Comparison of ENCODE assay signal across 8 cellular contexts in genomic region chr17:44220211-44221071, GRCh38. TPM values are rescaled to one million over a fixed set of nuclear protein-coding genes. Genes with fewer than 3 reads are reported as not detected.
DNase-seq lines count a peak whose midpoint lies in the region; TF ChIP-seq lines count a peak whose summit lies in the region.

No MANE protein-coding gene starts in this region.

- H3K36me3 ChIP-seq in muscle layer of duodenum (ENCODE audit: control insufficient read depth in 1 of 2, insufficient read depth in 2 of 2, low read length in 2 of 2) (peaks cover 14 to 16% of the 10 kb centered on the region in 2 donors), thymus (ENCODE audit: control insufficient read depth, insufficient read depth) (peaks cover 8% of the 10 kb centered on the region)

- H3K27ac ChIP-seq in muscle layer of duodenum (ENCODE audit: low read length) (peak overlapping the region; percentile 83), thymus (ENCODE audit: low read depth) (peak overlapping the region; percentile 99)

- H3K4me1 ChIP-seq in muscle layer of duodenum (ENCODE audit: control insufficient read depth in 1 of 2, insufficient read depth in 2 of 2, low read length in 2 of 2) (peaks cover 24 to 42% of the 10 kb centered on the region in 2 donors), thymus (ENCODE audit: control insufficient read depth, insufficient read depth, low read length) (peaks cover 19% of the 10 kb centered on the region)

- H3K27me3 ChIP-seq in muscle layer of duodenum (ENCODE audit: low read depth, low read length), result no peaks in the 10 kb centered on the region
- H3K27me3 ChIP-seq in thymus (ENCODE audit: control insufficient read depth, insufficient read depth), result peaks cover 4% of the 10 kb centered on the region

- peak overlapping the region; percentile 77 to 79 for H3K4me3 ChIP-seq in muscle layer of duodenum (ENCODE audit: low read depth in 1 of 2, low read length in 2 of 2)
- peak overlapping the region; percentile 91 for H3K4me3 ChIP-seq in thymus (ENCODE audit: low read length)

- H3K9me3 ChIP-seq in muscle layer of duodenum (ENCODE audit: control insufficient read depth in 1 of 2, low read length in 2 of 2) (no peaks in the 10 kb centered on the region), thymus (ENCODE audit: control insufficient read depth) (no peaks in the 10 kb centered on the region)

- under 1% methylated on average over 109 of the region's 109 CpGs for WGBS in thymus

- peak; percentile 51 for DNase-seq in AG08395 (ENCODE audit: low spot score)
- DNase-seq in NCI-H345 treated with DMSO at 0.1 percent for 48 hours (lab: John Stamatoyannopoulos, UW; ENCODE audit: unreplicated experiment), result peak; percentile 13
- peak; percentile 39 for DNase-seq in activated T-cell treated with anti-CD3 and anti-CD28 coated beads for 24 hours (ENCODE audit: low read depth)
- peak; percentile 82 to 86 for DNase-seq in erythroblast (lab: John Stamatoyannopoulos, UW)
- DNase-seq in A172 (ENCODE audit: low spot score), result no peak

- TF ChIP-seq POLR2A in GM19193 (IDR thresholded peaks at IDR 0.05; ENCODE audit: extremely low read depth, insufficient read depth, insufficient read length), result peak; percentile 59
- TF ChIP-seq POLR2A in erythroblast (IDR thresholded peaks at IDR 0.05; ENCODE audit: low read length), result no peak

RNA-seq across cellular contexts. Expression of gene UBTF, which starts 1.0 kb away (rescaled TPM):
- 70.1 TPM for polyA plus RNA-seq in thymus
- total RNA-seq in A172 (2014; rRNA removed; shearing (Covaris generic)), result 67.4 and 75.3 TPM in 2 replicates

RNA-seq across cellular contexts. Expression of gene ATXN7L3, which starts 20.8 kb away (rescaled TPM):
- polyA plus RNA-seq in thymus, result 53.3 TPM
- 44.3 and 54.5 TPM in 2 replicates for total RNA-seq in A172 (2014; rRNA removed; shearing (Covaris generic))

RNA-seq across cellular contexts. Expression of gene TMUB2, which starts 33.7 kb away (rescaled TPM):
- 57.6 TPM for polyA plus RNA-seq in thymus
- 32.9 and 33.7 TPM in 2 replicates for total RNA-seq in A172 (2014; rRNA removed; shearing (Covaris generic))

RNA-seq across cellular contexts. Expression of gene SLC4A1, which starts 47.5 kb away (rescaled TPM):
- 0.37 TPM for polyA plus RNA-seq in thymus
- total RNA-seq in A172 (2014; rRNA removed; shearing (Covaris generic)), result not detected in 2 replicates

RNA-seq across cellular contexts. Expression of gene ASB16, which starts 49.9 kb away (rescaled TPM):
- 0.14 TPM for polyA plus RNA-seq in thymus
- 0.29 TPM in 1 of 2 replicates, not detected in the other for total RNA-seq in A172 (2014; rRNA removed; shearing (Covaris generic))
